1 cellular context compared by ENCODE assay signal in the genomic region with DNA sequence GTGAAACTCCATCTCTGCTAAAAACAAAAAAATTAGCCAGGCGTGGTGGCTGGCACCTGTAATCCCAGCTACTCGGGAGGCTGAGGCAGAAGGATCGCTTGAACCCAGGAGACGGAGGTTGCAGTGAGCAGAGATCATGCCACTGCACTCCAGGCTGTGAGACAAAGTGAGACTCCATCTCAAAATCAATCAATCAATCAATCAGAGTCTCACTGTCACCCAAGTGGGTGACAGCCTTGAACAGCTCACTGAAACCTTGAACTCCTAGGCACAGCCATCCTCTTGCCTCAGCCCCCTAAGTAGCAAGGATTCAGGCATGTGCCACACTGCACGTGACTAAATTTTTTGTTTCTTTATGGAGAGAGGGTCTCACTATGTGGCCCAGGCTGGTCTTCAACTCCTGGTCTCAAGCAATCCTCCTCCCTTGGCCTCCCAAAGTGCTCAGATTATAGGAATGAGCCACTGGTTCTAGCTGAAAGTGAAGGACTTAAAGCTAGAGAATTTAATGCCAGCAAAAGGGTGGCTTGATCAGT.
TF ChIP-seq lines count a peak whose summit lies in the region.

No MANE protein-coding gene starts in this region.

TF ChIP-seq in SK-N-SH, 30 proteins besides CTCF, POLR2A, EP300 and RAD21 (continued from another document):
- TF ChIP-seq REST (IDR thresholded peaks at IDR 0.05; ENCODE audit: low read depth, low read length), result no peak
- no peak for TF ChIP-seq ZBTB33 (IDR thresholded peaks at IDR 0.05; ENCODE audit: borderline replicate concordance, low read depth)
- TF ChIP-seq, protein P1, sequence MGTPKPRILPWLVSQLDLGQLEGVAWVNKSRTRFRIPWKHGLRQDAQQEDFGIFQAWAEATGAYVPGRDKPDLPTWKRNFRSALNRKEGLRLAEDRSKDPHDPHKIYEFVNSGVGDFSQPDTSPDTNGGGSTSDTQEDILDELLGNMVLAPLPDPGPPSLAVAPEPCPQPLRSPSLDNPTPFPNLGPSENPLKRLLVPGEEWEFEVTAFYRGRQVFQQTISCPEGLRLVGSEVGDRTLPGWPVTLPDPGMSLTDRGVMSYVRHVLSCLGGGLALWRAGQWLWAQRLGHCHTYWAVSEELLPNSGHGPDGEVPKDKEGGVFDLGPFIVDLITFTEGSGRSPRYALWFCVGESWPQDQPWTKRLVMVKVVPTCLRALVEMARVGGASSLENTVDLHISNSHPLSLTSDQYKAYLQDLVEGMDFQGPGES (IDR thresholded peaks at IDR 0.05; ENCODE audit: low read depth, low read length), result no peak
- no peak for TF ChIP-seq TEAD4 (IDR thresholded peaks at IDR 0.05; ENCODE audit: borderline replicate concordance, insufficient read depth)
- no peak for TF ChIP-seq NFIC (IDR thresholded peaks at IDR 0.05; ENCODE audit: borderline replicate concordance)
- TF ChIP-seq, protein P2, sequence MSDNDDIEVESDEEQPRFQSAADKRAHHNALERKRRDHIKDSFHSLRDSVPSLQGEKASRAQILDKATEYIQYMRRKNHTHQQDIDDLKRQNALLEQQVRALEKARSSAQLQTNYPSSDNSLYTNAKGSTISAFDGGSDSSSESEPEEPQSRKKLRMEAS (IDR thresholded peaks at IDR 0.05; ENCODE audit: low read depth), result no peak
